Comparison of ENCODE assay signal across 8 cellular contexts in the genomic region with DNA sequence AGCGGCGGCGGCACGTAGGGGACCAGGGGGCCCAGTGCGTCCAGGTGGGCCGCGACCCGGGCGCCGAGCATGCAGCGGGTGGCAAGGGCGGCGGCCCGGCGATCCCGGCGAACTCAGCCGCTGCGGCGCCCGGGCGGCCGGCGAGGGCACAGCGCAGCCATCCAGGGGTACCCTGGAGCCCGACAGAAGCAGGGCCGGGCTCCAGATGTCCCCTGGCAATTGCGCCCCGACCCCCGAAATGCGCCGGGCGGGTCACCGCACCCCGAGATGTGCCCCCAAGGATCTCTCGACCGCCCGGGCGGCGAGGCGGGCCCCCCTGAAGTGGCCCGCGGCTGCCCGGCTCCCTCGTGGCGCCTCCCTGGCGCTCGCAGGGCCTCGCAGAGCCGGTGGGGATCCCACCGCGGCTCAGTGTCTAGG. TPM values are rescaled to one million over a fixed set of nuclear protein-coding genes. Genes with fewer than 3 reads are reported as not detected.
DNase-seq lines count a peak whose midpoint lies in the region; ATAC-seq and TF ChIP-seq lines count a peak whose summit lies in the region.
"Not testable (repeated sequence)": the region's sequence is repeated elsewhere in the genome, so short reads cannot be mapped to it uniquely, and the experiment has no call there.

No MANE protein-coding gene starts in this region.

- peaks cover 70% of the 10 kb centered on the region for H3K4me1 Mint-ChIP-seq in activated CD8-positive, alpha-beta memory T cell treated with anti-CD3 and anti-CD28 coated beads, Interleukin-2, amount 10 ng/mL, durations not matched to agents 7 days and 5 days

- H3K4me3 Mint-ChIP-seq in activated CD8-positive, alpha-beta memory T cell treated with anti-CD3 and anti-CD28 coated beads, Interleukin-2, amount 10 ng/mL, durations not matched to agents 7 days and 5 days, result peak overlapping the region; percentile 90

- not testable (repeated sequence) for H3K27me3 Mint-ChIP-seq in activated CD8-positive, alpha-beta memory T cell treated with anti-CD3 and anti-CD28 coated beads, Interleukin-2, amount 10 ng/mL, durations not matched to agents 7 days and 5 days

- DNase-seq in NCI-H69 (lab: John Stamatoyannopoulos, UW), result peak; percentile 45
- not testable (repeated sequence) for DNase-seq in activated CD8-positive, alpha-beta memory T cell treated with anti-CD3 and anti-CD28 coated beads, Interleukin-2, amount 10 ng/mL, durations not matched to agents 7 days and 5 days; effector memory CD4-positive, alpha-beta T cell; ovary; upper lobe of left lung

- intact Hi-C loops in ovary (cut with DNase I), result not testable (repeated sequence)

- H3K9ac ChIP-seq in ES-I3 (ENCODE audit: low read depth, low read length) (peak overlapping the region; percentile 61; the same call in 1 of the 2 replicates), iPS-20b (ENCODE audit: low read depth, low read length) (peak overlapping the region; percentile 84; the same call in 1 of the 2 replicates)

- TF ChIP-seq EP300 in ovary (IDR thresholded peaks at IDR 0.05); upper lobe of left lung (IDR thresholded peaks at IDR 0.05): not testable (repeated sequence)

- H3K9me3 Mint-ChIP-seq in activated CD8-positive, alpha-beta memory T cell treated with anti-CD3 and anti-CD28 coated beads, Interleukin-2, amount 10 ng/mL, durations not matched to agents 7 days and 5 days (ENCODE audit: low read depth), result not testable (repeated sequence)

- H3K4me1 ChIP-seq in ES-I3 (ENCODE audit: insufficient read depth, low read length), result peaks cover 20% of the 10 kb centered on the region
- H3K4me1 ChIP-seq in effector memory CD4-positive, alpha-beta T cell (ENCODE audit: control insufficient read depth, insufficient read depth, low read length, poor library complexity, severe bottlenecking), result peaks cover 57% of the 10 kb centered on the region
- peaks cover 20% of the 10 kb centered on the region for H3K4me1 ChIP-seq in iPS-20b (ENCODE audit: insufficient read depth, low read length)
- peaks cover 24% of the 10 kb centered on the region for H3K4me1 ChIP-seq in ovary (ENCODE audit: insufficient read depth)
- H3K4me1 ChIP-seq in upper lobe of left lung, result peaks cover 68 to 85% (median 81%) of the 10 kb centered on the region in 4 donors

- ATAC-seq in HG02610 (IDR thresholded peaks at IDR 0.05; ENCODE audit: unreplicated experiment), result peak; percentile 2
- peak; percentile 5 for ATAC-seq in activated CD8-positive, alpha-beta memory T cell treated with anti-CD3 and anti-CD28 coated beads, Interleukin-2, amount 10 ng/mL, durations not matched to agents 7 days and 5 days
- peak in 1 of 2 donors; percentile 1 for ATAC-seq in upper lobe of left lung (ENCODE audit: low FRiP score in 2 of 2)

- not testable (repeated sequence) for H3K36me3 ChIP-seq in ES-I3 (ENCODE audit: insufficient read depth, low read length); effector memory CD4-positive, alpha-beta T cell (ENCODE audit: control insufficient read depth, insufficient read depth, low read length); ovary; upper lobe of left lung
- H3K36me3 ChIP-seq in iPS-20b (ENCODE audit: insufficient read depth, low read depth, low read length), result peaks cover 11% of the 10 kb centered on the region; the same call in 1 of the 2 replicates

- H3K4me3 ChIP-seq in effector memory CD4-positive, alpha-beta T cell (ENCODE audit: insufficient read depth, low read depth, low read length, poor library complexity, severe bottlenecking), result peak overlapping the region; percentile 63
- H3K4me3 ChIP-seq in iPS-20b (ENCODE audit: low read length) (peak overlapping the region; percentile 93; the same call in 1 of the 2 replicates), ovary (peak overlapping the region; percentile 67), upper lobe of left lung (peak overlapping the region; percentile 89 to 94 (median 92))

- WGBS in ovary, 3 donors, result 1% methylated on average over 36 to 48 of the region's 52 CpGs; no CpG with 5 or more reads in 1 of the 3 donors
- WGBS in upper lobe of left lung, 2 donors, result 0% methylated on average over 7 to 9 of the region's 52 CpGs

- not testable (repeated sequence) for TF ChIP-seq CTCF in ovary (IDR thresholded peaks at IDR 0.05)
- TF ChIP-seq CTCF in upper lobe of left lung (IDR thresholded peaks at IDR 0.05), result peak in 1 of 6 experiments; percentile 4

- not testable (repeated sequence) for TF ChIP-seq POLR2A in ovary (IDR thresholded peaks at IDR 0.05)
- TF ChIP-seq POLR2A in upper lobe of left lung (IDR thresholded peaks at IDR 0.05), result peak in 1 of 4 donors; percentile 35

- not testable (repeated sequence) for H3K27me3 ChIP-seq in effector memory CD4-positive, alpha-beta T cell (replicated peaks; ENCODE audit: control insufficient read depth, insufficient read depth, low read length, poor library complexity, severe bottlenecking); ovary; upper lobe of left lung
- peaks cover 19% of the 10 kb centered on the region for H3K27me3 ChIP-seq in iPS-20b (ENCODE audit: insufficient read depth, low read length)

- H3K9me3 ChIP-seq in ES-I3 (ENCODE audit: control insufficient read depth, insufficient read depth, low read length); effector memory CD4-positive, alpha-beta T cell (ENCODE audit: control insufficient read depth, low read length); iPS-20b (ENCODE audit: insufficient read depth, low read depth, low read length); ovary; upper lobe of left lung: not testable (repeated sequence)

- H3K27ac Mint-ChIP-seq in activated CD8-positive, alpha-beta memory T cell treated with anti-CD3 and anti-CD28 coated beads, Interleukin-2, amount 10 ng/mL, durations not matched to agents 7 days and 5 days, result peak overlapping the region; percentile 79

- peak overlapping the region; percentile 55 for H3K27ac ChIP-seq in effector memory CD4-positive, alpha-beta T cell (ENCODE audit: insufficient read depth, low read length, poor library complexity, severe bottlenecking)
- not testable (repeated sequence) for H3K27ac ChIP-seq in iPS-20b (ENCODE audit: low read length)
- H3K27ac ChIP-seq in ovary (peak overlapping the region; percentile 67 to 75), upper lobe of left lung (peak overlapping the region; percentile 84 to 92 (median 88))

- not testable (repeated sequence) for H3K36me3 Mint-ChIP-seq in activated CD8-positive, alpha-beta memory T cell treated with anti-CD3 and anti-CD28 coated beads, Interleukin-2, amount 10 ng/mL, durations not matched to agents 7 days and 5 days

- CTCF ChIA-PET in activated CD8-positive, alpha-beta memory T cell treated with anti-CD3 and anti-CD28 coated beads, Interleukin-2, amount 10 ng/mL, durations not matched to agents 7 days and 5 days (lab: Charles Lee), result interaction anchor here (0.9 to 2.1 kb wide), 8 partner anchors 9 to 415 kb away, joined by 3 to 10 read pairs (median 4); partner anchors contain the start of genes CIITA and NUBP1

RNA-seq across cellular contexts. Expression of gene DEXI, which starts 0.3 kb away (rescaled TPM):
- total RNA-seq in activated CD8-positive, alpha-beta memory T cell treated with anti-CD3 and anti-CD28 coated beads, Interleukin-2, amount 10 ng/mL, durations not matched to agents 7 days and 5 days, result 10 to 100 TPM; 23.3 to 30.8 TPM
- total RNA-seq in ovary (10 to 100 TPM; 26.5 to 73.4 (median 49.7) TPM), upper lobe of left lung (10 to 100 TPM; 28.4 to 87.0 (median 55.1) TPM)
- 10 to 100 TPM; 31.3 to 43.6 TPM for polyA plus RNA-seq in ovary

RNA-seq across cellular contexts. Expression of gene CLEC16A, which starts 2.4 kb away (rescaled TPM):
- total RNA-seq in activated CD8-positive, alpha-beta memory T cell treated with anti-CD3 and anti-CD28 coated beads, Interleukin-2, amount 10 ng/mL, durations not matched to agents 7 days and 5 days, result 10 to 100 TPM; 36.5 to 55.9 TPM
- total RNA-seq in ovary, result 10 to 100 TPM; 13.8 to 28.1 (median 18.1) TPM
- 10 to 100 TPM in 1 of 2 donors, 1 to 10 TPM in 1; 6.4 to 13.0 TPM for polyA plus RNA-seq in ovary
- 10 to 100 TPM; 33.3 to 85.9 (median 46.4) TPM for total RNA-seq in upper lobe of left lung
